In genomic region chr16:85564277-85565051, GRCh38 we compare ENCODE assay signal across 8 cellular contexts. TPM values are rescaled to one million over a fixed set of nuclear protein-coding genes. Genes with fewer than 3 reads are reported as not detected.
A peak's percentile ranks its signal among the peaks of the same experiment; 100 is the strongest.
DNase-seq lines count a peak whose midpoint lies in the region; ATAC-seq and TF ChIP-seq lines count a peak whose summit lies in the region.

No MANE protein-coding gene starts in this region.

- no peak overlapping the region for H3K9ac ChIP-seq in IMR-90 (ENCODE audit: low read depth, low read length)

- peaks cover 23 to 88% of the 10 kb centered on the region in 2 experiments; a peak in 3 of 4 replicates for H3K79me1 ChIP-seq in IMR-90 (ENCODE audit: low read depth in 1 of 2, low read length in 2 of 2)

- peak overlapping the region; percentile 39 for H2AFZ ChIP-seq in IMR-90 (replicated peaks; ENCODE audit: low read length, poor library complexity)

- POLR2A ChIA-PET in IMR-90 (lab: Charles Lee; ENCODE audit: unreplicated experiment) = no interaction called here
- POLR2A ChIA-PET in naive thymus-derived CD8-positive, alpha-beta T cell (lab: Charles Lee) = interaction anchor here (0.6 to 2.0 kb wide), 2 partner anchors 10 to 28 kb away, joined by 3 to 10 read pairs; no protein-coding TSS in a partner anchor

- in situ Hi-C loops in IMR-90 (cut with MboI; ENCODE audit: low sequenced_read_pairs) = no loop called here

- H4K5ac ChIP-seq in IMR-90 (ENCODE audit: low read depth, low read length) = no peak overlapping the region

- TF ChIP-seq POLR2A in IMR-90 (IDR thresholded peaks at IDR 0.05; ENCODE audit: low read depth, low read length) = no peak
- no peak for TF ChIP-seq POLR2A in adrenal gland (IDR thresholded peaks at IDR 0.05)

- H3K36me3 Mint-ChIP-seq in naive thymus-derived CD8-positive, alpha-beta T cell = peaks cover 0 to 7% (median 0%) of the 10 kb centered on the region in 3 donors

- H2AK9ac ChIP-seq in IMR-90 (replicated peaks; ENCODE audit: low read depth, low read length, poor library complexity) = no peak overlapping the region

- intact Hi-C loops in IMR-90 (cut with micrococcal nuclease) = no loop called here
- intact Hi-C loops in adrenal gland (cut with DNase I) = loop anchor here in 1 of 2 donors (5.0 kb wide), 1 partner anchor 43 kb away; no protein-coding TSS in a partner anchor
- intact Hi-C loops in posterior cingulate gyrus (cut with DNase I) = no loop called here

- TF ChIP-seq CTCF in AG09309 (IDR thresholded peaks at IDR 0.05; ENCODE audit: control insufficient read depth, insufficient read depth, low read depth, low read length, missing control alignments) (peak; percentile 59), IMR-90 (conservative IDR thresholded peaks at IDR 0.05; ENCODE audit: low read depth, low read length) (peak; percentile 47), adrenal gland (IDR thresholded peaks at IDR 0.05) (peak in 5 of 6 experiments; percentile 17 to 45 (median 37))

- H3K23ac ChIP-seq in IMR-90 (ENCODE audit: low read depth, low read length) = no peak overlapping the region

- H2BK15ac ChIP-seq in IMR-90 (ENCODE audit: low read depth, low read length) = no peak overlapping the region

- H3K14ac ChIP-seq in IMR-90 (replicated peaks; ENCODE audit: low read depth, low read length) = no peak overlapping the region

- no peak overlapping the region; the same call in 1 of the 2 replicates for H2AK5ac ChIP-seq in IMR-90 (ENCODE audit: low read depth, low read length)

- no peak overlapping the region for H3K4me2 ChIP-seq in IMR-90 (ENCODE audit: low read depth, low read length)

- peaks cover 92% of the 10 kb centered on the region for H4K20me1 ChIP-seq in IMR-90 (ENCODE audit: insufficient read depth, low read length)

- CTCF ChIA-PET in IMR-90 (lab: Yijun Ruan, JAX) = interaction anchor here (0.6 to 2.0 kb wide), 2 partner anchors 10 to 144 kb away, joined by 3 to 7 read pairs; no protein-coding TSS in a partner anchor

- peaks cover 31 to 85% (median 82%) of the 10 kb centered on the region in 4 donors for H3K4me1 Mint-ChIP-seq in naive thymus-derived CD8-positive, alpha-beta T cell

- H3K36me3 ChIP-seq in IMR-90 (ENCODE audit: control insufficient read depth, insufficient read depth, low read length) = no peaks in the 10 kb centered on the region
- H3K36me3 ChIP-seq in adrenal gland (replicated peaks in 1 of 2) = no peaks in the 10 kb centered on the region

- no peak overlapping the region for H4K91ac ChIP-seq in IMR-90 (ENCODE audit: insufficient read depth, low read depth, low read length)

- no peak overlapping the region for H2BK5ac ChIP-seq in IMR-90 (ENCODE audit: low read depth, low read length, poor library complexity, severe bottlenecking)

- H3K4ac ChIP-seq in IMR-90 (ENCODE audit: low read depth, low read length) = 0 out of 2 replicates have a peak overlapping the region, but pooled peaks have one; percentile 4

- no peak overlapping the region for H2BK120ac ChIP-seq in IMR-90 (ENCODE audit: low read depth, low read length)

- 93% methylated on average over 7 of the region's 16 CpGs; no CpG with 5 or more reads in 1 of the 2 experiments for WGBS in IMR-90 (ENCODE audit: extremely low coverage in 2 of 2, insufficient read length in 1 of 2), 2 experiments
- WGBS in adrenal gland, 4 donors = 83 to 93% (median 85%) methylated on average over 11 to 16 of the region's 16 CpGs

- dilution Hi-C loops in IMR-90 (cut with HindIII; ENCODE audit: low sequenced_read_pairs, unreplicated experiment) = no loop called here

- peaks cover 0 to 6% (median 0%) of the 10 kb centered on the region in 9 donors for H3K9me3 Mint-ChIP-seq in naive thymus-derived CD8-positive, alpha-beta T cell

- no peak overlapping the region for H3K4me3 ChIP-seq in AG09309 (ENCODE audit: control insufficient read depth, low read depth, low read length)
- H3K4me3 ChIP-seq in IMR-90 (ENCODE audit: insufficient read depth, low read depth, low read length) = no peak overlapping the region
- H3K4me3 ChIP-seq in adrenal gland = no peak overlapping the region

- 0 out of 2 replicates have a peak, but pooled peaks cover 12% of the 10 kb centered on the region for H3K9me1 ChIP-seq in IMR-90 (ENCODE audit: insufficient read depth, low read length)

- H3K18ac ChIP-seq in IMR-90 (ENCODE audit: low read depth, low read length) = no peak overlapping the region

- no TSS peak for BruUV-seq in IMR-90 (replicated peaks; lab: Mats Ljungman, UMichigan)

- H3K9me3 ChIP-seq in IMR-90 (ENCODE audit: control insufficient read depth, insufficient read depth, low read length) (peaks cover 2% of the 10 kb centered on the region; the same call in 1 of the 2 replicates), adrenal gland (replicated peaks in 1 of 3) (no peaks in the 10 kb centered on the region)

- H3K4me1 ChIP-seq in IMR-90 (ENCODE audit: control insufficient read depth, insufficient read depth, low read length) (peaks cover 13% of the 10 kb centered on the region; the same call in 1 of the 2 replicates), adrenal gland (replicated peaks in 1 of 2) (peaks cover 8 to 39% of the 10 kb centered on the region in 2 donors)

- H2BK20ac ChIP-seq in IMR-90 (ENCODE audit: low read depth, low read length) = no peak overlapping the region

- no peak overlapping the region for H3K56ac ChIP-seq in IMR-90 (ENCODE audit: extremely low read depth, insufficient read depth, low read length)

- DNase-seq in AG09309 (ENCODE audit: low read depth) (no peak), IMR-90 (no peak), adrenal gland (no peak), NCI-H1436 (lab: John Stamatoyannopoulos, UW) (no peak), posterior cingulate gyrus (no peak), NCI-H1048 (lab: John Stamatoyannopoulos, UW) (no peak), COR-L47 (lab: John Stamatoyannopoulos, UW) (no peak)
- DNase-seq in naive thymus-derived CD8-positive, alpha-beta T cell = peak in 2 of 10 donors; percentile 13 to 25

- no peak for TF ChIP-seq RAD21 in IMR-90 (IDR thresholded peaks at IDR 0.05; ENCODE audit: low read length)

- H3K27me3 Mint-ChIP-seq in naive thymus-derived CD8-positive, alpha-beta T cell = no peaks in the 10 kb centered on the region

- H3K27ac Mint-ChIP-seq in naive thymus-derived CD8-positive, alpha-beta T cell = peak overlapping the region; percentile 70 to 92 (median 84)

- no peak overlapping the region for H4K8ac ChIP-seq in IMR-90 (ENCODE audit: low read depth in 2 of 2, low read length in 2 of 2)

- no peak overlapping the region for H3K27ac ChIP-seq in IMR-90 (ENCODE audit: insufficient read depth, low read length)
- H3K27ac ChIP-seq in adrenal gland = peak overlapping the region in 2 of 5 donors; percentile 68 to 71

- H3K27me3 ChIP-seq in IMR-90 (ENCODE audit: control insufficient read depth, insufficient read depth, low read length) (no peaks in the 10 kb centered on the region), adrenal gland (no peaks in the 10 kb centered on the region)

- ATAC-seq in IMR-90 (ENCODE audit: low read depth) = peak; percentile 8; the same call in 1 of the 2 replicates
- ATAC-seq in naive thymus-derived CD8-positive, alpha-beta T cell = no peak

- H3K4me3 Mint-ChIP-seq in naive thymus-derived CD8-positive, alpha-beta T cell = peak overlapping the region in 2 of 10 donors; percentile 31 to 41

TF ChIP-seq in IMR-90, 13 proteins besides CTCF, POLR2A, EP300 and RAD21:
- no peak for TF ChIP-seq RFX5 (IDR thresholded peaks at IDR 0.05; ENCODE audit: low read depth, low read length)
- no peak for TF ChIP-seq NFE2L2 (IDR thresholded peaks at IDR 0.05; ENCODE audit: low read depth, low read length)

RNA-seq across cellular contexts. Expression of gene GSE1, which starts 48.7 kb away (rescaled TPM):
- 9.4 and 14.9 TPM in 2 replicates for total RNA-seq in IMR-90 (2012; rRNA removed)
- 25.5 and 30.8 TPM in 2 replicates for polyA plus RNA-seq in IMR-90 (2012; rRNA removed)
- 17.0 and 25.6 TPM in 2 replicates for polyA plus RNA-seq in IMR-90 (2012; cell fraction: cytosol; rRNA removed)
- 79.5 and 93.9 TPM in 2 replicates for polyA plus RNA-seq in IMR-90 (2012; cell fraction: nucleus; rRNA removed; ENCODE audit: low replicate concordance)
- total RNA-seq in adrenal gland = 10 to 100 TPM; 57.1 to 99.9 (median 68.2) TPM
- polyA plus RNA-seq in adrenal gland = 10 to 100 TPM; 24.4 to 75.9 (median 25.8) TPM
- total RNA-seq in naive thymus-derived CD8-positive, alpha-beta T cell = 10 to 100 TPM; 53.8 to 56.2 TPM
- 1 to 10 TPM; 1.5 to 2.9 (median 2.0) TPM for polyA plus RNA-seq in naive thymus-derived CD8-positive, alpha-beta T cell
